Comparison of ENCODE assay signal across 8 cellular contexts in the genomic region with DNA sequence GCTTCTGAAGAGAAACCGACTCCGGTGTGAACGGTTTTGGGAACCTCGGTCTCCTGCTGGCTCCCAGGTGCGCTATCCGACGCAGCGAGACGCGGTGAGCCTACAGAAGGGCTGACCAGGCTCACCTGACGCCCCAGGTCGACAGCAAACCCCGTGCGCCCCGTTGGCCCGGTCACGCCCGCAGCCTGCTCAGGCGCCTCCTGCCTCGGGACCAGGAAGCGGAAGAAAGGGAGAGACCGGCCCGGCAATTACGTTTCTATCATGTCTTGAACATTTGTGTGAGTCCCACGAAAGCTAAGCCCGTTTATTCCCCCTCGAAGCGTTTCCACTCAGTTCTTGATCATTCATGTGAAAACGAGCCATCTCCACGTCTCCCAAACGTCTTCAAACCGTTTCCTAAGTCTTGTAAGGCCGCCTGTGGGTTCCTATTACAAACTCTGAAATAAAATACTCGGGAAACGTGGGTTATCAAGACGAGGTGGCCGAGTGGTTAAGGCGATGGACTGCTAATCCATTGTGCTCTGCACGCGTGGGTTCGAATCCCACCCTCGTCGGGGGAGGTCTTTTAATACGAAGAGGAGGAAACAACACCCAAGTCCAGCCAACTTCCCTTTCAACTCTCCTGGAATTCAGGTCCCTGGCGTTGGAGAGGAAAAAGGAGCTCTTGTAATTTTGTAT.
DNase-seq lines count a peak whose midpoint lies in the region; ATAC-seq and TF ChIP-seq lines count a peak whose summit lies in the region.

No MANE protein-coding gene starts in this region.

- no peaks in the 10 kb centered on the region for H3K9me3 ChIP-seq in MG63

- TF ChIP-seq CTCF in astrocyte of the cerebellum (IDR thresholded peaks at IDR 0.05; ENCODE audit: low read depth, low read length, missing control alignments), result no peak

- DNase-seq in Daoy (ENCODE audit: low read depth), result peak; percentile 81
- DNase-seq in MG63, result peak; percentile 69
- DNase-seq in astrocyte of the cerebellum (ENCODE audit: low read depth), result peak; percentile 9
- DNase-seq in islet precursor cell, result peak; percentile 69
- peak; percentile 24 to 49 for DNase-seq in stimulated activated CD4-positive, alpha-beta T cell treated with anti-CD3 and anti-CD28 coated beads, Interleukin-15, amount 100 ng/mL, for 48 hours (ENCODE audit: low read depth in 2 of 2)
- DNase-seq in DMS79 (lab: John Stamatoyannopoulos, UW), result no peak
- no peak for DNase-seq in mesenteric fat pad (ENCODE audit: low spot score)

- ATAC-seq in GM18502 (IDR thresholded peaks at IDR 0.05; ENCODE audit: poor library complexity, unreplicated experiment), result no peak

- in situ Hi-C loops in astrocyte of the cerebellum (cut with HindIII; ENCODE audit: low sequenced_read_pairs), result no loop called here

- no peaks in the 10 kb centered on the region for H3K27me3 ChIP-seq in MG63

- peak overlapping the region; percentile 59 for H3K4me3 ChIP-seq in MG63
- H3K4me3 ChIP-seq in astrocyte of the cerebellum (ENCODE audit: low read depth, low read length), result peak overlapping the region; percentile 55

- H3K36me3 ChIP-seq in MG63, result no peaks in the 10 kb centered on the region

Comparison
In these comparisons a context has a peak if more than half of its experiments do, and no peak if none do; other contexts are left out.
1. DNase-seq: peak in Daoy (single experiment), MG63 (single experiment), astrocyte of the cerebellum (single experiment), islet precursor cell (single experiment) and stimulated activated CD4-positive, alpha-beta T cell treated with anti-CD3 and anti-CD28 coated beads, Interleukin-15, amount 100 ng/mL, for 48 hours (2 of 2); none in DMS79 (single experiment) and mesenteric fat pad (single experiment).